16 cellular contexts compared by ENCODE assay signal in the genomic region with DNA sequence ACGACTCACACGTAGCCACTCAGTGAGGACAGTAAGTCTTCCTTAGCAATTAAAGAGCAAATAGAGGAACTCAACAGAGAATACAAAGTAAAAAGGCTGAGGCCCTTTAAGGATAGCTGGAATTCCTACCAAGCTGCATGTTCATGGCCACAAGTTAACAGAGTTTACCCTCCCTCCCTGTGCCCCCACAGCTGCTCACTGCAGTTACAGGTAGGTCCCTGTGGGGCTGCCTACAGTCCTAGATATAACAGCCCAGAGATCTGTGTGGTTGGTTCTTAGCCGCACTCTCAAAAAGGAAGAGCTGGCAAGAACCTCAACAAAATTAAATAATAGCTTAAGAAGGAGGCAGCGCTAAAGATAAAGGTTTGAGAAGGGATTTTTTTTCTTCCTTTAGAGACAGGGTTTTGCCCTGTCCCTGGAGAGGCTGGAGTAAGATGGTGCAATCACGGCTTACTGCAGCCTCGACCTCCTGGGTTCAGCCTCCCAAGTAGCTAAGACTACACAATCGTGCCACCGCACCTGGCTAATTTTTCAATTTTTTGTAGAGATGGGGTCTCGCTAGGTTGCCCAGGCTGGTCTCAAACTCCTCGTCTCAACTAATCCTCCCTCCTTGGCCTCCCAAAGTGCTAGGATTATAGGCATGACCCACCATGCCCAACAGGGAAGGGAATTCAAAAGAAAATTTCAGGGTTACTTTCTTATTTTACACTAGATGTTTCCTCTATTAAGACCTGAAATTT. TPM values are rescaled to one million over a fixed set of nuclear protein-coding genes. Genes with fewer than 3 reads are reported as not detected.
DNase-seq lines count a peak whose midpoint lies in the region; ATAC-seq and TF ChIP-seq lines count a peak whose summit lies in the region.
"Had no signal": no experiment of that assay in that cellular context is flagged by ENCODE, and none has a peak within 500 bp of the region (broad histone marks: within the 10 kb centered on the region; RNA-seq: fewer than 3 reads in every experiment).

No MANE protein-coding gene starts in this region.

- ATAC-seq in DND-41 (ENCODE audit: insufficient read depth, low read depth): peak; percentile 58
- ATAC-seq in PC-3: peak; percentile 57
- no peak for ATAC-seq in GM21367 (IDR thresholded peaks at IDR 0.05; ENCODE audit: unreplicated experiment)
- ATAC-seq: activated CD4-positive, CD25-positive, alpha-beta regulatory T cell treated with anti-CD3 and anti-CD28 coated beads, Interleukin-2, amount 50 U/mL, for 24 hours had no signal

- H3K4me3 ChIP-seq in BLaER1 (no peak overlapping the region), DND-41 (ENCODE audit: low read depth in 1 of 2, low read length in 2 of 2) (no peak overlapping the region), PC-3 (ENCODE audit: low read length) (no peak overlapping the region), esophagus muscularis mucosa (no peak overlapping the region), osteoblast (ENCODE audit: insufficient read depth, low read length) (no peak overlapping the region)
- H3K4me3 ChIP-seq: SJSA1 had no signal

- H3K36me3 ChIP-seq in BLaER1 (peaks cover 7% of the 10 kb centered on the region; the same call in 1 of the 2 replicates), DND-41 (ENCODE audit: insufficient read depth, low read length) (no peaks in the 10 kb centered on the region), PC-3 (ENCODE audit: low read depth, low read length) (peaks cover 5% of the 10 kb centered on the region; the same call in 1 of the 2 replicates), esophagus muscularis mucosa (no peaks in the 10 kb centered on the region), osteoblast (ENCODE audit: insufficient read depth, low read length) (no peaks in the 10 kb centered on the region)
- H3K36me3 ChIP-seq: heart left ventricle, SJSA1 had no signal

- no TSS peak for BruUV-seq in PC-3 (replicated peaks; lab: Mats Ljungman, UMichigan)

- H2AFZ ChIP-seq in DND-41 (ENCODE audit: low read depth, low read length) (no peak overlapping the region), PC-3 (ENCODE audit: low read length) (no peak overlapping the region), osteoblast (ENCODE audit: low read length) (no peak overlapping the region)

- peaks cover 74% of the 10 kb centered on the region for H3K4me1 ChIP-seq in BLaER1
- H3K4me1 ChIP-seq in DND-41 (ENCODE audit: insufficient read depth, low read length): peaks cover 31% of the 10 kb centered on the region
- H3K4me1 ChIP-seq in PC-3 (ENCODE audit: insufficient read depth, low read length): no peaks in the 10 kb centered on the region
- peaks cover 5 to 15% (median 7%) of the 10 kb centered on the region in 4 donors for H3K4me1 ChIP-seq in esophagus muscularis mucosa
- no peaks in the 10 kb centered on the region for H3K4me1 ChIP-seq in osteoblast (ENCODE audit: insufficient read depth, low read length)
- H3K4me1 ChIP-seq: SJSA1 had no signal

- H3K9me2 ChIP-seq in PC-3 (replicated peaks; ENCODE audit: low read length): no peaks in the 10 kb centered on the region

- CTCF ChIA-PET in PC-3 (lab: Charles Lee): no interaction called here

- no peak overlapping the region; the same call in 1 of the 2 replicates for H3K27ac ChIP-seq in BLaER1
- H3K27ac ChIP-seq in DND-41 (ENCODE audit: low read length): no peak overlapping the region
- H3K27ac ChIP-seq in PC-3 (ENCODE audit: low read length): no peak overlapping the region
- H3K27ac ChIP-seq in esophagus muscularis mucosa (replicated peaks in 1 of 4): no peak overlapping the region
- H3K27ac ChIP-seq in osteoblast (ENCODE audit: low read depth, low read length): no peak overlapping the region
- H3K27ac ChIP-seq: SJSA1 had no signal

- H3K79me2 ChIP-seq in DND-41 (ENCODE audit: insufficient read depth, low read length): peaks cover 99% of the 10 kb centered on the region
- H3K79me2 ChIP-seq in PC-3 (ENCODE audit: low read length): peaks cover 91% of the 10 kb centered on the region
- H3K79me2 ChIP-seq in osteoblast (ENCODE audit: insufficient read depth, low read length): peaks cover 17% of the 10 kb centered on the region

- DNase-seq in DND-41: peak; percentile 25
- no peak for DNase-seq in PC-3
- DNase-seq in esophagus muscularis mucosa (ENCODE audit: extremely low spot score): peak; percentile 45
- DNase-seq in DMS153 (lab: John Stamatoyannopoulos, UW): no peak
- DNase-seq in osteoblast (ENCODE audit: insufficient read length, low spot score, missing footprints): no peak
- DNase-seq in activated CD8-positive, alpha-beta memory T cell treated with anti-CD3 and anti-CD28 coated beads, Interleukin-2, amount 50 U/mL, for 48 hours: no peak
- DNase-seq: activated effector memory CD4-positive, alpha-beta T cell treated with Interleukin-2 at 50 U/mL for 16 hours; anterior cingulate cortex; effector CD8-positive, alpha-beta T cell; GF-D8; NCI-H1694 treated with DMSO at 0.1 percent for 48 hours had no signal

- TF ChIP-seq CTCF in DND-41 (IDR thresholded peaks at IDR 0.05; ENCODE audit: borderline replicate concordance, extremely low read depth, low read length, poor library complexity, severe bottlenecking) (no peak), PC-3 (conservative IDR thresholded peaks at IDR 0.05; ENCODE audit: low read depth, low read length) (no peak), esophagus muscularis mucosa (IDR thresholded peaks at IDR 0.05) (no peak), osteoblast (IDR thresholded peaks at IDR 0.05; ENCODE audit: extremely low read depth, low read depth, low read length) (no peak)

- 78% methylated on average over 10 of the region's 10 CpGs for WGBS in esophagus muscularis mucosa

- TF ChIP-seq POLR2A in esophagus muscularis mucosa (IDR thresholded peaks at IDR 0.05; ENCODE audit: low read depth): no peak

- H3K9ac ChIP-seq in BLaER1: no peak overlapping the region
- H3K9ac ChIP-seq in DND-41 (ENCODE audit: low read depth, low read length): no peak overlapping the region
- no peak overlapping the region for H3K9ac ChIP-seq in PC-3 (ENCODE audit: low read length)

- intact Hi-C loops in PC-3 (cut with micrococcal nuclease) (no loop called here), esophagus muscularis mucosa (cut with DNase I) (no loop called here)

- peaks cover 3% of the 10 kb centered on the region for H3F3A ChIP-seq in PC-3 (ENCODE audit: low read length, unreplicated experiment)

- H3K9me3 ChIP-seq in BLaER1: peaks cover 19% of the 10 kb centered on the region
- no peaks in the 10 kb centered on the region for H3K9me3 ChIP-seq in DND-41 (ENCODE audit: insufficient read depth, low read length, severe bottlenecking)
- 0 out of 2 replicates have a peak, but pooled peaks cover 7% of the 10 kb centered on the region for H3K9me3 ChIP-seq in PC-3 (ENCODE audit: low read length)
- no peaks in the 10 kb centered on the region for H3K9me3 ChIP-seq in esophagus muscularis mucosa
- no peaks in the 10 kb centered on the region for H3K9me3 ChIP-seq in osteoblast (ENCODE audit: low read depth, low read length)
- H3K9me3 ChIP-seq: heart left ventricle, SJSA1 had no signal

- no peaks in the 10 kb centered on the region for H3K27me3 ChIP-seq in BLaER1
- no peaks in the 10 kb centered on the region for H3K27me3 ChIP-seq in DND-41 (ENCODE audit: insufficient read depth, low read length, poor library complexity)
- H3K27me3 ChIP-seq in PC-3 (ENCODE audit: low read length): no peaks in the 10 kb centered on the region
- H3K27me3 ChIP-seq in esophagus muscularis mucosa: no peaks in the 10 kb centered on the region
- H3K27me3 ChIP-seq in osteoblast (ENCODE audit: insufficient read depth, low read length): no peaks in the 10 kb centered on the region
- H3K27me3 ChIP-seq: heart left ventricle, SJSA1 had no signal

- H4K20me1 ChIP-seq in BLaER1 (peaks cover 57% of the 10 kb centered on the region), DND-41 (ENCODE audit: insufficient read depth, low read length) (peaks cover 77% of the 10 kb centered on the region), PC-3 (ENCODE audit: low read length) (no peaks in the 10 kb centered on the region), osteoblast (ENCODE audit: insufficient read depth, low read length) (no peaks in the 10 kb centered on the region)

- H3K4me2 ChIP-seq in BLaER1 (peak overlapping the region; percentile 66), DND-41 (ENCODE audit: insufficient read depth, low read length) (no peak overlapping the region), PC-3 (ENCODE audit: low read length) (no peak overlapping the region), osteoblast (ENCODE audit: insufficient read depth, low read length) (no peak overlapping the region)

- TF ChIP-seq EP300 in esophagus muscularis mucosa (IDR thresholded peaks at IDR 0.05): no peak

- POLR2A ChIA-PET in PC-3 (lab: Charles Lee; ENCODE audit: unreplicated experiment): no interaction called here

RNA-seq across cellular contexts. Expression of a gene that starts 19.3 kb away (rescaled TPM):
- total RNA-seq in PC-3 (2014; rRNA removed): 10.8 and 35.6 TPM in 2 replicates
- 10 to 100 TPM; 15.4 to 27.6 (median 21.4) TPM for total RNA-seq in esophagus muscularis mucosa
- 11.6 and 12.4 TPM in 2 replicates for total RNA-seq in osteoblast

Comparison
In these comparisons a context has a peak if more than half of its experiments do, and no peak if none do; other contexts are left out.
1. DNase-seq: peak in DND-41 (single experiment) and esophagus muscularis mucosa (single experiment); none in PC-3 (single experiment), DMS153 (single experiment), osteoblast (single experiment) and activated CD8-positive, alpha-beta memory T cell treated with anti-CD3 and anti-CD28 coated beads, Interleukin-2, amount 50 U/mL, for 48 hours (single experiment).